In the genomic region with DNA sequence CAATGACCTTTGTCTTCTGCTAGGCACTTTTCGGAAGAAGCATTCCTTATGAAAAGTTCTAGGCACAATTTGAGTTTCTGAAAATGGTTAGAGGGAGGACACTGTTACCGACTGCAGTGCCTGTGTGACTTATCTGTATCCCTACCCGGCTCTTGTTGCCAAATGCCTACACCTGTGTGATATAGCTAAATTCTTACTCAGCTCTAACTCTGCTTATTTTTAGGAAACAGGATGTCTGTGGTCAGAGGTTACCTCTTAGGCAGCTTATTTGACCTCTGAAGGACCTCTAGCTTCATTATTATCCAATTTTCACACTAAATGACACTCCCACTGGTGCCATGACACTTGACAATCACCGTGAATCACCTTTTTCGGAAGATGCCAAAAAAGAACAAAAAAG, we compare ENCODE assay signal across 19 cellular contexts.
DNase-seq lines count a peak whose midpoint lies in the region; ATAC-seq and TF ChIP-seq lines count a peak whose summit lies in the region.
"Had no signal": no experiment of that assay in that cellular context is flagged by ENCODE, and none has a peak within 500 bp of the region (broad histone marks: within the 10 kb centered on the region; RNA-seq: fewer than 3 reads in every experiment).

No MANE protein-coding gene starts in this region.

- H2AFZ ChIP-seq in MM.1S (ENCODE audit: low read length) = no peak overlapping the region

- POLR2A ChIA-PET in CD8-positive, alpha-beta memory T cell (lab: Charles Lee) = no interaction called here

- peak; percentile 61 for ATAC-seq in GM18511 (IDR thresholded peaks at IDR 0.05; ENCODE audit: unreplicated experiment)
- ATAC-seq in GM19351 (IDR thresholded peaks at IDR 0.05; ENCODE audit: unreplicated experiment) = peak; percentile 54
- peak; percentile 64 for ATAC-seq in HG03378 (IDR thresholded peaks at IDR 0.05; ENCODE audit: unreplicated experiment)
- ATAC-seq: HepG2 had no signal

- H3K27ac ChIP-seq in MM.1S (ENCODE audit: low read length) (no peak overlapping the region), ovary (no peak overlapping the region), coronary artery (no peak overlapping the region)
- H3K27ac ChIP-seq in CD8-positive, alpha-beta memory T cell (ENCODE audit: low read depth, low read length) = no peak overlapping the region
- H3K27ac ChIP-seq: 22Rv1, BLaER1 had no signal

- no peak overlapping the region for H3K9ac ChIP-seq in MM.1S (ENCODE audit: low read length)
- H3K9ac ChIP-seq: BLaER1 had no signal

- intact Hi-C loops in ovary (cut with DNase I) = no loop called here

- H4K20me1 ChIP-seq in MM.1S (ENCODE audit: insufficient read depth, low read length) = no peaks in the 10 kb centered on the region
- H4K20me1 ChIP-seq: BLaER1 had no signal

- H3K4me1 ChIP-seq in MM.1S (ENCODE audit: low read length) = peaks cover 15% of the 10 kb centered on the region
- no peaks in the 10 kb centered on the region for H3K4me1 ChIP-seq in ovary (ENCODE audit: insufficient read depth)
- H3K4me1 ChIP-seq in CD8-positive, alpha-beta memory T cell (ENCODE audit: insufficient read depth, low read length) = no peaks in the 10 kb centered on the region
- H3K4me1 ChIP-seq: BLaER1 had no signal

- peak; percentile 89 for DNase-seq in MM.1S
- DNase-seq in ovary = no peak
- no peak for DNase-seq in CD8-positive, alpha-beta memory T cell
- no peak for DNase-seq in NCI-H1436 (lab: John Stamatoyannopoulos, UW)
- DNase-seq in coronary artery (ENCODE audit: low spot score) = no peak
- DNase-seq: Calu3; CD4-positive, alpha-beta memory T cell; DMS79 treated with DMSO at 0.1 percent for 48 hours; GF-D8; H9; KBM-7 had no signal

- H3K27me3 Mint-ChIP-seq in CD8-positive, alpha-beta memory T cell = no peaks in the 10 kb centered on the region
- H3K27me3 Mint-ChIP-seq: IgD-negative memory B cell had no signal

- no peaks in the 10 kb centered on the region for H3K36me3 Mint-ChIP-seq in CD8-positive, alpha-beta memory T cell
- H3K36me3 Mint-ChIP-seq: CD14-positive monocyte; CD4-positive, alpha-beta memory T cell; IgD-negative memory B cell had no signal

- H3K4me2 ChIP-seq in MM.1S (ENCODE audit: low read depth, low read length) = peak overlapping the region; percentile 4; the same call in 1 of the 2 replicates
- H3K4me2 ChIP-seq: BLaER1 had no signal

- no peak for TF ChIP-seq EP300 in ovary (IDR thresholded peaks at IDR 0.05)

- no peaks in the 10 kb centered on the region for H3F3A ChIP-seq in MM.1S (ENCODE audit: insufficient read depth, low read length)

- no peaks in the 10 kb centered on the region for H3K9me2 ChIP-seq in MM.1S (replicated peaks; ENCODE audit: insufficient read depth, low read length)

- no peaks in the 10 kb centered on the region for H3K9me3 ChIP-seq in MM.1S (replicated peaks; ENCODE audit: insufficient read depth, low read length)
- no peaks in the 10 kb centered on the region for H3K9me3 ChIP-seq in ovary
- H3K9me3 ChIP-seq in CD8-positive, alpha-beta memory T cell (ENCODE audit: low read length) = no peaks in the 10 kb centered on the region
- H3K9me3 ChIP-seq: BLaER1 had no signal

- 66 to 78% (median 76%) methylated on average over 5 of the region's 5 CpGs for WGBS in ovary, 3 donors

- TF ChIP-seq CTCF in MM.1S (IDR thresholded peaks at IDR 0.05; ENCODE audit: low read length) (no peak), ovary (IDR thresholded peaks at IDR 0.05) (no peak), coronary artery (IDR thresholded peaks at IDR 0.05) (no peak)

- H3K4me3 ChIP-seq in MM.1S (ENCODE audit: low read length) = no peak overlapping the region
- H3K4me3 ChIP-seq in ovary = no peak overlapping the region
- H3K4me3 ChIP-seq in CD8-positive, alpha-beta memory T cell (ENCODE audit: low read length) = no peak overlapping the region
- H3K4me3 ChIP-seq in coronary artery = no peak overlapping the region
- H3K4me3 ChIP-seq: BLaER1 had no signal

- no peaks in the 10 kb centered on the region for H3K79me2 ChIP-seq in MM.1S (ENCODE audit: low read length)

- CTCF ChIA-PET in CD8-positive, alpha-beta memory T cell (lab: Charles Lee) = no interaction called here

- no peaks in the 10 kb centered on the region for H3K36me3 ChIP-seq in MM.1S (replicated peaks; ENCODE audit: insufficient read depth, low read length)
- H3K36me3 ChIP-seq in ovary = no peaks in the 10 kb centered on the region
- H3K36me3 ChIP-seq in CD8-positive, alpha-beta memory T cell (ENCODE audit: insufficient read depth, low read length) = no peaks in the 10 kb centered on the region
- H3K36me3 ChIP-seq: BLaER1 had no signal

- H3K9me3 Mint-ChIP-seq in CD8-positive, alpha-beta memory T cell = peaks cover 0 to 11% (median 2%) of the 10 kb centered on the region in 5 donors

- peak overlapping the region in 1 of 8 donors; percentile 36 for H3K27ac Mint-ChIP-seq in CD8-positive, alpha-beta memory T cell
- H3K27ac Mint-ChIP-seq: CD14-positive monocyte; CD4-positive, alpha-beta memory T cell; H9; IgD-negative memory B cell had no signal

- H3K4me3 Mint-ChIP-seq in CD8-positive, alpha-beta memory T cell = no peak overlapping the region
- H3K4me3 Mint-ChIP-seq: CD14-positive monocyte; CD4-positive, alpha-beta memory T cell; H9; IgD-negative memory B cell had no signal

- TF ChIP-seq POLR2A in ovary (IDR thresholded peaks at IDR 0.05) = no peak

- H3K4me1 Mint-ChIP-seq in CD8-positive, alpha-beta memory T cell = no peaks in the 10 kb centered on the region
- H3K4me1 Mint-ChIP-seq: CD14-positive monocyte, H9, IgD-negative memory B cell had no signal

- H3K27me3 ChIP-seq in MM.1S (replicated peaks; ENCODE audit: insufficient read depth, low read length) (no peaks in the 10 kb centered on the region), ovary (no peaks in the 10 kb centered on the region)
- H3K27me3 ChIP-seq in CD8-positive, alpha-beta memory T cell (ENCODE audit: insufficient read depth, low read length, poor library complexity, severe bottlenecking) = no peaks in the 10 kb centered on the region
- H3K27me3 ChIP-seq: BLaER1 had no signal
